In the genomic region with DNA sequence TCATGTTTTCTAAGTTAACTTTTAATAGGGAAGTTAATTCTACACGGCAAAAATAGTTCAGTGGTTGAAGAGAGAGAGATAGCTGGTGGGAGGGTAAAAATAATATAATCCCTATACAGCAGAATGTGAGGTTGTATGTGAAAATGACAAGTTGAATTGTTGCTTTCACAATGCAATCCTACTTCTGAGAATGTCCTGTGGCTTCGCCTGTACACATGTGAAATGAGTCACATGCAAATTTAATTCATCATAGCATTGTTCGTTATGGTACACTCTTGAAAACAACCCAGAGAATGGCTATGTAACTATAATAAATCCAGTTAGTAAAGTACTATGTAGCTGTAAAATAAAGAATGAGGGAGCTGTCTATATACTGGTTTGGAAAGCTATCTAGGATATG, we compare ENCODE assay signal across 8 cellular contexts. TPM values are rescaled to one million over a fixed set of nuclear protein-coding genes. Genes with fewer than 3 reads are reported as not detected.
DNase-seq lines count a peak whose midpoint lies in the region; ATAC-seq and TF ChIP-seq lines count a peak whose summit lies in the region.

No MANE protein-coding gene starts in this region.

- H3K36me3 ChIP-seq in GM06990 (ENCODE audit: control insufficient read depth, insufficient read depth, low read length) (no peaks in the 10 kb centered on the region), MG63 (no peaks in the 10 kb centered on the region; the same call in 1 of the 2 replicates)

- H3K9me3 ChIP-seq in MG63 = no peaks in the 10 kb centered on the region

- peak; percentile 50 for DNase-seq in GM06990 (ENCODE audit: extremely low read depth, insufficient read length)
- DNase-seq in GM20000 (ENCODE audit: low spot score) = peak; percentile 54
- peak; percentile 50 for DNase-seq in dedifferentiated amniotic fluid mesenchymal stem cell (ENCODE audit: extremely low spot score)
- no peak for DNase-seq in MG63
- no peak for DNase-seq in HuH-7 (ENCODE audit: low spot score)
- no peak for DNase-seq in NCI-H2107 (lab: John Stamatoyannopoulos, UW)
- no peak for DNase-seq in AG20443 (ENCODE audit: low spot score)

- no peak overlapping the region for H3K4me3 ChIP-seq in GM06990 (replicated peaks; ENCODE audit: low read depth, low read length)
- no peak overlapping the region for H3K4me3 ChIP-seq in MG63

- no peaks in the 10 kb centered on the region for H3K27me3 ChIP-seq in GM06990 (replicated peaks; ENCODE audit: control insufficient read depth, insufficient read depth, low read length)
- no peaks in the 10 kb centered on the region for H3K27me3 ChIP-seq in MG63

- peak; percentile 99 for ATAC-seq in HG03439 (IDR thresholded peaks at IDR 0.05; ENCODE audit: unreplicated experiment)

- TF ChIP-seq CTCF in GM06990 (IDR thresholded peaks at IDR 0.05; ENCODE audit: insufficient read depth, low read length, poor library complexity, severe bottlenecking) (no peak), GM20000 (IDR thresholded peaks at IDR 0.05; ENCODE audit: extremely low read depth, missing control alignments) (no peak)

RNA-seq across cellular contexts. Expression of gene HINT3, which starts 46.1 kb away (rescaled TPM):
- total RNA-seq in MG63 (2014; rRNA removed; shearing (Covaris generic); ENCODE audit: low replicate concordance) = 7.4 and 8.6 TPM in 2 replicates

Comparison
In these comparisons a context has a peak if more than half of its experiments do, and no peak if none do; other contexts are left out.
1. DNase-seq: peak in GM06990 (single experiment), GM20000 (single experiment) and dedifferentiated amniotic fluid mesenchymal stem cell (single experiment); none in MG63 (single experiment), HuH-7 (single experiment), NCI-H2107 (single experiment) and AG20443 (single experiment).